In the genomic region with DNA sequence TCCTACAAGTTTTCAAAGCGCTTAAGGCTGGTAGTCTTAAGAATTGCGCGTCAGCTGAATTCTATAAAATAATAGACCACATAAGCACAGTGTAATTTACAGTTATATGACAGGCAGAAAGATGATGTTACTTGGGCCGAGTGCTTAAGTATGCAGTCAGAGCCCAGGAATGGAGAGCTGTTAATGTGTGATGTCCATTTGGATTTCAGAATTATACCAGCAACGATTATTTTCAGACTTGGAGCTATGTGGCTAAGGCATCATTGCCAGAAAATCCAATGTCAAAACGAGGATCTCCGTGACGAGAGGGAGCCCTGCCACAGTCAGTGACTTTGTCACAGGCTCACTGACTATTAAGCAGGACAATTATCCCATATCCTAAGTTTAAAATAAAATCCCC, we compare ENCODE assay signal across 8 cellular contexts. TPM values are rescaled to one million over a fixed set of nuclear protein-coding genes. Genes with fewer than 3 reads are reported as not detected.
DNase-seq lines count a peak whose midpoint lies in the region; ATAC-seq and TF ChIP-seq lines count a peak whose summit lies in the region.

No MANE protein-coding gene starts in this region.

- H3K27ac Mint-ChIP-seq in endodermal cell (peak overlapping the region; percentile 100), natural killer cell (peak overlapping the region in 1 of 2 donors; percentile 92)

- no peaks in the 10 kb centered on the region for H3K36me3 Mint-ChIP-seq in endodermal cell (ENCODE audit: low read depth)
- H3K36me3 Mint-ChIP-seq in natural killer cell, result no peaks in the 10 kb centered on the region

- H3K4me3 Mint-ChIP-seq in endodermal cell (peak overlapping the region; percentile 97), natural killer cell (no peak overlapping the region)

- intact Hi-C loops in natural killer cell (cut with micrococcal nuclease), result no loop called here

- TF ChIP-seq CTCF in AG10803 (conservative IDR thresholded peaks at IDR 0.05; ENCODE audit: low read length) (no peak), endodermal cell (conservative IDR thresholded peaks at IDR 0.05) (no peak), neutrophil (IDR thresholded peaks at IDR 0.05) (no peak), natural killer cell (IDR thresholded peaks at IDR 0.05) (no peak)

- H3K27ac ChIP-seq in endodermal cell (ENCODE audit: low read depth, low read length), result no peak overlapping the region
- peak overlapping the region; percentile 99 for H3K27ac ChIP-seq in neutrophil

- peaks cover 24% of the 10 kb centered on the region for H3K36me3 ChIP-seq in endodermal cell (ENCODE audit: control insufficient read depth, insufficient read depth, low read length)
- H3K36me3 ChIP-seq in neutrophil, result no peaks in the 10 kb centered on the region

- H3K4me3 ChIP-seq in AG10803 (ENCODE audit: low read length), result peak overlapping the region; percentile 95
- peak overlapping the region; percentile 96 for H3K4me3 ChIP-seq in endodermal cell (ENCODE audit: low read length)
- H3K4me3 ChIP-seq in neutrophil (ENCODE audit: low read depth in 1 of 2, low read length in 1 of 2), result peak overlapping the region in 1 of 2 experiments; percentile 88

- no peaks in the 10 kb centered on the region for H3K9me3 ChIP-seq in endodermal cell (ENCODE audit: control insufficient read depth, low read length)
- no peaks in the 10 kb centered on the region for H3K9me3 ChIP-seq in neutrophil

- no peaks in the 10 kb centered on the region for H3K9me3 Mint-ChIP-seq in endodermal cell
- no peaks in the 10 kb centered on the region for H3K9me3 Mint-ChIP-seq in natural killer cell

- H3K4me1 Mint-ChIP-seq in endodermal cell (peaks cover 54% of the 10 kb centered on the region), natural killer cell (peaks cover 47 to 57% of the 10 kb centered on the region in 2 donors)

- 79 to 83% methylated on average over 5 to 8 of the region's 8 CpGs for WGBS in endodermal cell (ENCODE audit: insufficient coverage in 1 of 2, insufficient read length in 1 of 2), 2 experiments

- no peaks in the 10 kb centered on the region for H3K27me3 ChIP-seq in endodermal cell (ENCODE audit: control insufficient read depth, insufficient read depth, low read length, poor library complexity, severe bottlenecking)
- H3K27me3 ChIP-seq in neutrophil, result no peaks in the 10 kb centered on the region

- H3K27me3 Mint-ChIP-seq in endodermal cell (ENCODE audit: insufficient read depth) (no peaks in the 10 kb centered on the region), natural killer cell (ENCODE audit: low read depth in 2 of 2) (peaks cover 0 to 16% of the 10 kb centered on the region in 2 donors)

- DNase-seq in AG10803 (ENCODE audit: low read depth) (peak; percentile 87), NCI-H2227 (lab: John Stamatoyannopoulos, UW; ENCODE audit: unreplicated experiment) (peak; percentile 29), endodermal cell (no peak), NCI-H1417 treated with DMSO at 0.1 percent for 48 hours (lab: John Stamatoyannopoulos, UW) (no peak), natural killer cell (no peak), OCI-M1 (lab: John Stamatoyannopoulos, UW) (no peak), amniotic stem cell (lab: John Stamatoyannopoulos, UW) (no peak)

- no peak for ATAC-seq in natural killer cell

- H3K4me1 ChIP-seq in endodermal cell (ENCODE audit: control insufficient read depth, insufficient read depth, low read length), result peaks cover 13% of the 10 kb centered on the region
- H3K4me1 ChIP-seq in neutrophil (ENCODE audit: control insufficient read depth in 1 of 2, insufficient read depth in 1 of 2, low read depth in 1 of 2, low read length in 1 of 2), result peaks cover 67 to 77% of the 10 kb centered on the region in 2 experiments

- H3K9ac ChIP-seq in endodermal cell (ENCODE audit: extremely low read depth, low read length, poor library complexity, severe bottlenecking), result no peak overlapping the region

RNA-seq across cellular contexts. Expression of a gene that starts 3.4 kb away (rescaled TPM):
- total RNA-seq in endodermal cell, result 10 to 100 TPM; 27.4 to 27.8 TPM
- 23.3 TPM for polyA plus RNA-seq in endodermal cell (2013, experiment 1 of 2)
- polyA plus RNA-seq in endodermal cell (2013, experiment 2 of 2), result 22.4 TPM
- total RNA-seq in natural killer cell, result 10 to 100 TPM; 22.9 to 39.1 (median 32.4) TPM

Comparison
In these comparisons a context has a peak if more than half of its experiments do, and no peak if none do; other contexts are left out.
1. DNase-seq: peak in AG10803 (single experiment) and NCI-H2227 (single experiment); none in endodermal cell (single experiment), NCI-H1417 treated with DMSO at 0.1 percent for 48 hours (single experiment), natural killer cell (single experiment), OCI-M1 (single experiment) and amniotic stem cell (single experiment).